8 cellular contexts compared by ENCODE assay signal in the genomic region with DNA sequence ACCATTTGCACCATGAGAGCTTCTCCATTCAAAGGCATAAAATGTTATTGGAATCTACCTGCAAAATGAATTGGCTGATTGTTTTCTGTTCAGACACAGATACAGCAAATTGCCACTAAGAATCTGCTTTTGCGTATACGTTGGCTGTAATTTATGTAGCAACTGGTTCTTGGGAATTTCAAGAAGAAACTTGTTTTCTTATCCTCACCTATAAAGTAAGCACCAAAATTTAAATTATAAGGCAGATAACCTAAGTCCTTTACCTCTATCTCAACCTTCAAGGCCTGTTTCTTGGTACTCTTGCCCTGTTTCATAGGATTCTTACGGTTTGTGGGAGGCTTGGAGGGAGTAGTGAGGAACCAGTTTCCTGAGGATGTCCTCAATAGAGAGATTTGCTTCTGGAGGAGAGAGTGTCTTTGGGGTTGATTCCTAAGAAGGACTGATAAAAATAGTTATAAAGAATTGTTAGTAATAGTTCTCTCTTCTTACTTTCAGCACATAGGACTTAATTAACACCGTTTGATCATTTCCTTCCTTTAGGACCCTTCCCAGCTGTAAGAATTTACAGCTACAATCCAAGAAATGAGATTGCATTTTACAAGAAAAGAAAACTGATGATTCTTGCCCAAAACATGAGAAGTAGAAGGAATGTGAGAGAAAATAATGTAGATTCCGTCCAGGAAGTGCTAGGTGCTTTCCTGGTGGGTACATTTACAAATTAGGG. TPM values are rescaled to one million over a fixed set of nuclear protein-coding genes. Genes with fewer than 3 reads are reported as not detected.
DNase-seq lines count a peak whose midpoint lies in the region; ATAC-seq and TF ChIP-seq lines count a peak whose summit lies in the region.

No MANE protein-coding gene starts in this region.

- H3K27ac ChIP-seq in right atrium auricular region (peak overlapping the region; percentile 95 to 96), uterus (peak overlapping the region; percentile 83 to 84)

- peaks cover under 1% of the 10 kb centered on the region for H3K9me3 Mint-ChIP-seq in activated CD8-positive, alpha-beta T cell treated with anti-CD3 and anti-CD28 coated beads, Interleukin-2, amount 10 ng/mL, durations not matched to agents 7 days and 5 days (ENCODE audit: insufficient read depth)

- H3K27ac Mint-ChIP-seq in activated CD8-positive, alpha-beta T cell treated with anti-CD3 and anti-CD28 coated beads, Interleukin-2, amount 10 ng/mL, durations not matched to agents 7 days and 5 days = peak overlapping the region; percentile 98

- no peaks in the 10 kb centered on the region for H3K36me3 ChIP-seq in right atrium auricular region
- no peaks in the 10 kb centered on the region for H3K36me3 ChIP-seq in uterus

- peaks cover 51% of the 10 kb centered on the region for H3K36me3 Mint-ChIP-seq in activated CD8-positive, alpha-beta T cell treated with anti-CD3 and anti-CD28 coated beads, Interleukin-2, amount 10 ng/mL, durations not matched to agents 7 days and 5 days (ENCODE audit: low read depth)

- TF ChIP-seq CTCF in right atrium auricular region (IDR thresholded peaks at IDR 0.05) (no peak), uterus (IDR thresholded peaks at IDR 0.05) (no peak)

- POLR2A ChIA-PET in activated CD8-positive, alpha-beta T cell treated with anti-CD3 and anti-CD28 coated beads, Interleukin-2, amount 10 ng/mL, durations not matched to agents 7 days and 5 days (lab: Charles Lee) = interaction anchor here (0.6 to 2.7 kb wide), 8 partner anchors 15 to 446 kb away, joined by 3 to 24 read pairs (median 4); a partner anchor contains a TSS

- H3K9me3 ChIP-seq in right atrium auricular region (no peaks in the 10 kb centered on the region), uterus (no peaks in the 10 kb centered on the region)

- intact Hi-C loops in left cardiac atrium (cut with DNase I) = loop anchor here in 1 of 2 donors (5.0 kb wide), 1 partner anchor 50 kb away; no protein-coding TSS in a partner anchor
- intact Hi-C loops in uterus (cut with DNase I; ENCODE audit: low total_unique reads) = no loop called here

- H3K4me3 Mint-ChIP-seq in activated CD8-positive, alpha-beta T cell treated with anti-CD3 and anti-CD28 coated beads, Interleukin-2, amount 10 ng/mL, durations not matched to agents 7 days and 5 days = peak overlapping the region; percentile 98

- no peaks in the 10 kb centered on the region for H3K27me3 ChIP-seq in right atrium auricular region
- no peaks in the 10 kb centered on the region for H3K27me3 ChIP-seq in uterus

- no peak overlapping the region for H3K4me3 ChIP-seq in right atrium auricular region
- H3K4me3 ChIP-seq in uterus = no peak overlapping the region

- peaks cover 77% of the 10 kb centered on the region for H3K4me1 Mint-ChIP-seq in activated CD8-positive, alpha-beta T cell treated with anti-CD3 and anti-CD28 coated beads, Interleukin-2, amount 10 ng/mL, durations not matched to agents 7 days and 5 days (ENCODE audit: low read depth)

- no peak for TF ChIP-seq POLR2A in uterus (IDR thresholded peaks at IDR 0.05)

- H3K4me1 ChIP-seq in right atrium auricular region = peaks cover 0 to 47% of the 10 kb centered on the region in 2 donors
- H3K4me1 ChIP-seq in uterus = peaks cover 0 to 7% of the 10 kb centered on the region in 2 donors

- CTCF ChIA-PET in activated CD8-positive, alpha-beta T cell treated with anti-CD3 and anti-CD28 coated beads, Interleukin-2, amount 10 ng/mL, durations not matched to agents 7 days and 5 days (lab: Charles Lee) = interaction anchor here (0.7 to 5.3 kb wide), 11 partner anchors 14 to 108 kb away, joined by 3 to 57 read pairs (median 5); a partner anchor contains a TSS

- no peak for DNase-seq in right atrium auricular region (ENCODE audit: low spot score)
- no peak for DNase-seq in left cardiac atrium
- no peak for DNase-seq in activated CD8-positive, alpha-beta T cell treated with anti-CD3 and anti-CD28 coated beads, Interleukin-2, amount 10 ng/mL, durations not matched to agents 7 days and 5 days
- DNase-seq in inferior parietal cortex (ENCODE audit: extremely low spot score) = peak; percentile 45
- DNase-seq in uterus = no peak

- ATAC-seq in left cardiac atrium (no peak), GM19035 (IDR thresholded peaks at IDR 0.05; ENCODE audit: unreplicated experiment) (no peak), HG03108 (IDR thresholded peaks at IDR 0.05; ENCODE audit: unreplicated experiment) (no peak), GM21515 (IDR thresholded peaks at IDR 0.05; ENCODE audit: unreplicated experiment) (no peak)
- ATAC-seq in activated CD8-positive, alpha-beta T cell treated with anti-CD3 and anti-CD28 coated beads, Interleukin-2, amount 10 ng/mL, durations not matched to agents 7 days and 5 days = no peak

- H3K27me3 Mint-ChIP-seq in activated CD8-positive, alpha-beta T cell treated with anti-CD3 and anti-CD28 coated beads, Interleukin-2, amount 10 ng/mL, durations not matched to agents 7 days and 5 days (ENCODE audit: low read depth) = no peaks in the 10 kb centered on the region

RNA-seq across cellular contexts. Expression of a gene that starts 2.0 kb away (rescaled TPM):
- 10 to 100 TPM in 1 of 2 donors, 1 to 10 TPM in 1; 8.8 to 13.8 TPM for total RNA-seq in right atrium auricular region
- 1 to 10 TPM; 7.8 to 8.1 TPM for total RNA-seq in left cardiac atrium
- total RNA-seq in activated CD8-positive, alpha-beta T cell treated with anti-CD3 and anti-CD28 coated beads, Interleukin-2, amount 10 ng/mL, durations not matched to agents 7 days and 5 days = 10 to 100 TPM; 67.6 TPM
- 10 to 100 TPM in 1 of 4 donors, 1 to 10 TPM in 3; 3.8 to 23.6 (median 6.5) TPM for total RNA-seq in uterus

RNA-seq across cellular contexts. Expression of a gene that starts 30.4 kb away (rescaled TPM):
- not detected for total RNA-seq in right atrium auricular region
- not detected for total RNA-seq in left cardiac atrium
- under 1 TPM in 1 of 2 experiments, not detected in 1; 0.45 TPM for total RNA-seq in activated CD8-positive, alpha-beta T cell treated with anti-CD3 and anti-CD28 coated beads, Interleukin-2, amount 10 ng/mL, durations not matched to agents 7 days and 5 days
- total RNA-seq in uterus = under 1 TPM in 1 of 4 donors, not detected in 3; 0.48 TPM
